In the genomic region with DNA sequence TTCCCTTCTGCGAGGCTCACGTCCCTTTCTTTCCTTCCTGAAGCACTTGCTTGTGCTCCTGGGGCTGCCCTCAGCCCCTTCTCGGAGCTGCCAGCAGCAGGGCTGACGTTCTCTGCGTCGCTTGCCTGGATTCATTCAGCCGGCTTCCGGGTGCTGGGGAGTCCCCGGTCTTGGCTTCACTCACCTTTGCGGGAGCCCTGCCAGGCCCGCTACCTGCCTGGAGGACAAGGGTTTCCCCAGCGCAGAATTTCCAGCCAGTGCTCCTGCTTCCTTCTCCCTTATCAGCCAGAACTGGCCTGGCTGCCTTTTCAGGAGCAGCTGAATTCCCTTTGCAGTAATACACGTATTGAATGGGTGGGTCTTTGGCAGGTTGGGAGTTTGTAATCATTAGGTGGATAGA, we compare ENCODE assay signal across 3 cellular contexts.
TF ChIP-seq lines count a peak whose summit lies in the region.

No MANE protein-coding gene starts in this region.

TF ChIP-seq in liver, 16 proteins besides CTCF, POLR2A, EP300 and RAD21:
- TF ChIP-seq TAF1 (conservative IDR thresholded peaks at IDR 0.05) (no peak), RXRA (IDR thresholded peaks at IDR 0.05) (peak; percentile 33 to 78), EGR1 (IDR thresholded peaks at IDR 0.05; ENCODE audit: low read depth in 2 of 2) (peak in 1 of 2 donors; percentile 20), SP1 (IDR thresholded peaks at IDR 0.05) (peak; percentile 35), NR2F2 (IDR thresholded peaks at IDR 0.05) (no peak), HNF4A (conservative IDR thresholded peaks at IDR 0.05) (peak in 1 of 2 donors; percentile 42), YY1 (IDR thresholded peaks at IDR 0.05) (no peak)
- TF ChIP-seq, protein P1, sequence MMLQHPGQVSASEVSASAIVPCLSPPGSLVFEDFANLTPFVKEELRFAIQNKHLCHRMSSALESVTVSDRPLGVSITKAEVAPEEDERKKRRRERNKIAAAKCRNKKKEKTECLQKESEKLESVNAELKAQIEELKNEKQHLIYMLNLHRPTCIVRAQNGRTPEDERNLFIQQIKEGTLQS (IDR thresholded peaks at IDR 0.05): no peak
- TF ChIP-seq, protein P2, sequence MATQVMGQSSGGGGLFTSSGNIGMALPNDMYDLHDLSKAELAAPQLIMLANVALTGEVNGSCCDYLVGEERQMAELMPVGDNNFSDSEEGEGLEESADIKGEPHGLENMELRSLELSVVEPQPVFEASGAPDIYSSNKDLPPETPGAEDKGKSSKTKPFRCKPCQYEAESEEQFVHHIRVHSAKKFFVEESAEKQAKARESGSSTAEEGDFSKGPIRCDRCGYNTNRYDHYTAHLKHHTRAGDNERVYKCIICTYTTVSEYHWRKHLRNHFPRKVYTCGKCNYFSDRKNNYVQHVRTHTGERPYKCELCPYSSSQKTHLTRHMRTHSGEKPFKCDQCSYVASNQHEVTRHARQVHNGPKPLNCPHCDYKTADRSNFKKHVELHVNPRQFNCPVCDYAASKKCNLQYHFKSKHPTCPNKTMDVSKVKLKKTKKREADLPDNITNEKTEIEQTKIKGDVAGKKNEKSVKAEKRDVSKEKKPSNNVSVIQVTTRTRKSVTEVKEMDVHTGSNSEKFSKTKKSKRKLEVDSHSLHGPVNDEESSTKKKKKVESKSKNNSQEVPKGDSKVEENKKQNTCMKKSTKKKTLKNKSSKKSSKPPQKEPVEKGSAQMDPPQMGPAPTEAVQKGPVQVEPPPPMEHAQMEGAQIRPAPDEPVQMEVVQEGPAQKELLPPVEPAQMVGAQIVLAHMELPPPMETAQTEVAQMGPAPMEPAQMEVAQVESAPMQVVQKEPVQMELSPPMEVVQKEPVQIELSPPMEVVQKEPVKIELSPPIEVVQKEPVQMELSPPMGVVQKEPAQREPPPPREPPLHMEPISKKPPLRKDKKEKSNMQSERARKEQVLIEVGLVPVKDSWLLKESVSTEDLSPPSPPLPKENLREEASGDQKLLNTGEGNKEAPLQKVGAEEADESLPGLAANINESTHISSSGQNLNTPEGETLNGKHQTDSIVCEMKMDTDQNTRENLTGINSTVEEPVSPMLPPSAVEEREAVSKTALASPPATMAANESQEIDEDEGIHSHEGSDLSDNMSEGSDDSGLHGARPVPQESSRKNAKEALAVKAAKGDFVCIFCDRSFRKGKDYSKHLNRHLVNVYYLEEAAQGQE (IDR thresholded peaks at IDR 0.05): peak; percentile 18
- TF ChIP-seq, protein P3, sequence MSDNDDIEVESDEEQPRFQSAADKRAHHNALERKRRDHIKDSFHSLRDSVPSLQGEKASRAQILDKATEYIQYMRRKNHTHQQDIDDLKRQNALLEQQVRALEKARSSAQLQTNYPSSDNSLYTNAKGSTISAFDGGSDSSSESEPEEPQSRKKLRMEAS (IDR thresholded peaks at IDR 0.05): no peak
TF ChIP-seq in liver: peak in this region for 5.

TF ChIP-seq in HepG2, 621 proteins besides CTCF, POLR2A, EP300 and RAD21:
- TF ChIP-seq NFE2 (CRISPR knock-in tag; IDR thresholded peaks at IDR 0.05): no peak
- no peak for TF ChIP-seq SKI (IDR thresholded peaks at IDR 0.05; ENCODE audit: partially characterized antibody)
- TF ChIP-seq ZFP36L2 (CRISPR knock-in tag; IDR thresholded peaks at IDR 0.05): no peak
- TF ChIP-seq RBFOX2 (IDR thresholded peaks at IDR 0.05; ENCODE audit: low read depth, low read length): no peak
- TF ChIP-seq HNRNPLL (IDR thresholded peaks at IDR 0.05; ENCODE audit: low read depth, low read length, poor library complexity, severe bottlenecking): no peak
- no peak for TF ChIP-seq ZNF850 (CRISPR knock-in tag; conservative IDR thresholded peaks at IDR 0.05)
- no peak for TF ChIP-seq ZNF124 (CRISPR knock-in tag; IDR thresholded peaks at IDR 0.05)
- no peak for TF ChIP-seq ISX (CRISPR knock-in tag; conservative IDR thresholded peaks at IDR 0.05)
TF ChIP-seq in HepG2: peak in this region for 0.

TF ChIP-seq in WTC11, 78 proteins besides CTCF, POLR2A, EP300 and RAD21:
- no peak for TF ChIP-seq ESRRA (CRISPR knock-in tag; IDR thresholded peaks at IDR 0.05; ENCODE audit: borderline replicate concordance)
- TF ChIP-seq, protein P4, sequence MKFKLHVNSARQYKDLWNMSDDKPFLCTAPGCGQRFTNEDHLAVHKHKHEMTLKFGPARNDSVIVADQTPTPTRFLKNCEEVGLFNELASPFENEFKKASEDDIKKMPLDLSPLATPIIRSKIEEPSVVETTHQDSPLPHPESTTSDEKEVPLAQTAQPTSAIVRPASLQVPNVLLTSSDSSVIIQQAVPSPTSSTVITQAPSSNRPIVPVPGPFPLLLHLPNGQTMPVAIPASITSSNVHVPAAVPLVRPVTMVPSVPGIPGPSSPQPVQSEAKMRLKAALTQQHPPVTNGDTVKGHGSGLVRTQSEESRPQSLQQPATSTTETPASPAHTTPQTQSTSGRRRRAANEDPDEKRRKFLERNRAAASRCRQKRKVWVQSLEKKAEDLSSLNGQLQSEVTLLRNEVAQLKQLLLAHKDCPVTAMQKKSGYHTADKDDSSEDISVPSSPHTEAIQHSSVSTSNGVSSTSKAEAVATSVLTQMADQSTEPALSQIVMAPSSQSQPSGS (CRISPR knock-in tag; IDR thresholded peaks at IDR 0.05; ENCODE audit: borderline replicate concordance, low read depth): no peak
- TF ChIP-seq, protein P5, sequence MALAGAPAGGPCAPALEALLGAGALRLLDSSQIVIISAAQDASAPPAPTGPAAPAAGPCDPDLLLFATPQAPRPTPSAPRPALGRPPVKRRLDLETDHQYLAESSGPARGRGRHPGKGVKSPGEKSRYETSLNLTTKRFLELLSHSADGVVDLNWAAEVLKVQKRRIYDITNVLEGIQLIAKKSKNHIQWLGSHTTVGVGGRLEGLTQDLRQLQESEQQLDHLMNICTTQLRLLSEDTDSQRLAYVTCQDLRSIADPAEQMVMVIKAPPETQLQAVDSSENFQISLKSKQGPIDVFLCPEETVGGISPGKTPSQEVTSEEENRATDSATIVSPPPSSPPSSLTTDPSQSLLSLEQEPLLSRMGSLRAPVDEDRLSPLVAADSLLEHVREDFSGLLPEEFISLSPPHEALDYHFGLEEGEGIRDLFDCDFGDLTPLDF (CRISPR knock-in tag; IDR thresholded peaks at IDR 0.05): no peak
- TF ChIP-seq, protein P1 (CRISPR knock-in tag; conservative IDR thresholded peaks at IDR 0.05): no peak
- no peak for TF ChIP-seq NR3C1 (CRISPR knock-in tag; conservative IDR thresholded peaks at IDR 0.05; ENCODE audit: low read depth)
- no peak for TF ChIP-seq ZNF121 (CRISPR knock-in tag; IDR thresholded peaks at IDR 0.05)
- TF ChIP-seq, protein P6, sequence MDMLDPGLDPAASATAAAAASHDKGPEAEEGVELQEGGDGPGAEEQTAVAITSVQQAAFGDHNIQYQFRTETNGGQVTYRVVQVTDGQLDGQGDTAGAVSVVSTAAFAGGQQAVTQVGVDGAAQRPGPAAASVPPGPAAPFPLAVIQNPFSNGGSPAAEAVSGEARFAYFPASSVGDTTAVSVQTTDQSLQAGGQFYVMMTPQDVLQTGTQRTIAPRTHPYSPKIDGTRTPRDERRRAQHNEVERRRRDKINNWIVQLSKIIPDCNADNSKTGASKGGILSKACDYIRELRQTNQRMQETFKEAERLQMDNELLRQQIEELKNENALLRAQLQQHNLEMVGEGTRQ (CRISPR knock-in tag; IDR thresholded peaks at IDR 0.05): no peak
- TF ChIP-seq, protein P7, sequence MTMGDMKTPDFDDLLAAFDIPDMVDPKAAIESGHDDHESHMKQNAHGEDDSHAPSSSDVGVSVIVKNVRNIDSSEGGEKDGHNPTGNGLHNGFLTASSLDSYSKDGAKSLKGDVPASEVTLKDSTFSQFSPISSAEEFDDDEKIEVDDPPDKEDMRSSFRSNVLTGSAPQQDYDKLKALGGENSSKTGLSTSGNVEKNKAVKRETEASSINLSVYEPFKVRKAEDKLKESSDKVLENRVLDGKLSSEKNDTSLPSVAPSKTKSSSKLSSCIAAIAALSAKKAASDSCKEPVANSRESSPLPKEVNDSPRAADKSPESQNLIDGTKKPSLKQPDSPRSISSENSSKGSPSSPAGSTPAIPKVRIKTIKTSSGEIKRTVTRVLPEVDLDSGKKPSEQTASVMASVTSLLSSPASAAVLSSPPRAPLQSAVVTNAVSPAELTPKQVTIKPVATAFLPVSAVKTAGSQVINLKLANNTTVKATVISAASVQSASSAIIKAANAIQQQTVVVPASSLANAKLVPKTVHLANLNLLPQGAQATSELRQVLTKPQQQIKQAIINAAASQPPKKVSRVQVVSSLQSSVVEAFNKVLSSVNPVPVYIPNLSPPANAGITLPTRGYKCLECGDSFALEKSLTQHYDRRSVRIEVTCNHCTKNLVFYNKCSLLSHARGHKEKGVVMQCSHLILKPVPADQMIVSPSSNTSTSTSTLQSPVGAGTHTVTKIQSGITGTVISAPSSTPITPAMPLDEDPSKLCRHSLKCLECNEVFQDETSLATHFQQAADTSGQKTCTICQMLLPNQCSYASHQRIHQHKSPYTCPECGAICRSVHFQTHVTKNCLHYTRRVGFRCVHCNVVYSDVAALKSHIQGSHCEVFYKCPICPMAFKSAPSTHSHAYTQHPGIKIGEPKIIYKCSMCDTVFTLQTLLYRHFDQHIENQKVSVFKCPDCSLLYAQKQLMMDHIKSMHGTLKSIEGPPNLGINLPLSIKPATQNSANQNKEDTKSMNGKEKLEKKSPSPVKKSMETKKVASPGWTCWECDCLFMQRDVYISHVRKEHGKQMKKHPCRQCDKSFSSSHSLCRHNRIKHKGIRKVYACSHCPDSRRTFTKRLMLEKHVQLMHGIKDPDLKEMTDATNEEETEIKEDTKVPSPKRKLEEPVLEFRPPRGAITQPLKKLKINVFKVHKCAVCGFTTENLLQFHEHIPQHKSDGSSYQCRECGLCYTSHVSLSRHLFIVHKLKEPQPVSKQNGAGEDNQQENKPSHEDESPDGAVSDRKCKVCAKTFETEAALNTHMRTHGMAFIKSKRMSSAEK (CRISPR knock-in tag; IDR thresholded peaks at IDR 0.05; ENCODE audit: borderline replicate concordance): no peak
- TF ChIP-seq, protein P8, sequence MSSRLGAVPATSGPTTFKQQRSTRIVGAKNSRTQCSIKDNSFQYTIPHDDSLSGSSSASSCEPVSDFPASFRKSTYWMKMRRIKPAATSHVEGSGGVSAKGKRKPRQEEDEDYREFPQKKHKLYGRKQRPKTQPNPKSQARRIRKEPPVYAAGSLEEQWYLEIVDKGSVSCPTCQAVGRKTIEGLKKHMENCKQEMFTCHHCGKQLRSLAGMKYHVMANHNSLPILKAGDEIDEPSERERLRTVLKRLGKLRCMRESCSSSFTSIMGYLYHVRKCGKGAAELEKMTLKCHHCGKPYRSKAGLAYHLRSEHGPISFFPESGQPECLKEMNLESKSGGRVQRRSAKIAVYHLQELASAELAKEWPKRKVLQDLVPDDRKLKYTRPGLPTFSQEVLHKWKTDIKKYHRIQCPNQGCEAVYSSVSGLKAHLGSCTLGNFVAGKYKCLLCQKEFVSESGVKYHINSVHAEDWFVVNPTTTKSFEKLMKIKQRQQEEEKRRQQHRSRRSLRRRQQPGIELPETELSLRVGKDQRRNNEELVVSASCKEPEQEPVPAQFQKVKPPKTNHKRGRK (CRISPR knock-in tag; IDR thresholded peaks at IDR 0.05; ENCODE audit: borderline replicate concordance): no peak
- TF ChIP-seq, protein P9, sequence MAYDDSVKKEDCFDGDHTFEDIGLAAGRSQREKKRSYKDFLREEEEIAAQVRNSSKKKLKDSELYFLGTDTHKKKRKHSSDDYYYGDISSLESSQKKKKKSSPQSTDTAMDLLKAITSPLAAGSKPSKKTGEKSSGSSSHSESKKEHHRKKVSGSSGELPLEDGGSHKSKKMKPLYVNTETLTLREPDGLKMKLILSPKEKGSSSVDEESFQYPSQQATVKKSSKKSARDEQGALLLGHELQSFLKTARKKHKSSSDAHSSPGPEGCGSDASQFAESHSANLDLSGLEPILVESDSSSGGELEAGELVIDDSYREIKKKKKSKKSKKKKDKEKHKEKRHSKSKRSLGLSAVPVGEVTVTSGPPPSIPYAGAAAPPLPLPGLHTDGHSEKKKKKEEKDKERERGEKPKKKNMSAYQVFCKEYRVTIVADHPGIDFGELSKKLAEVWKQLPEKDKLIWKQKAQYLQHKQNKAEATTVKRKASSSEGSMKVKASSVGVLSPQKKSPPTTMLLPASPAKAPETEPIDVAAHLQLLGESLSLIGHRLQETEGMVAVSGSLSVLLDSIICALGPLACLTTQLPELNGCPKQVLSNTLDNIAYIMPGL (CRISPR knock-in tag; IDR thresholded peaks at IDR 0.05): no peak
- TF ChIP-seq, protein P3 (CRISPR knock-in tag; IDR thresholded peaks at IDR 0.05): no peak
- TF ChIP-seq OVOL2 (CRISPR knock-in tag; IDR thresholded peaks at IDR 0.05; ENCODE audit: borderline replicate concordance): no peak
- TF ChIP-seq NR2C2 (CRISPR knock-in tag; IDR thresholded peaks at IDR 0.05): no peak
- TF ChIP-seq ZNF423 (CRISPR knock-in tag; IDR thresholded peaks at IDR 0.05): no peak
- TF ChIP-seq ZNF416 (CRISPR knock-in tag; IDR thresholded peaks at IDR 0.05): no peak
- TF ChIP-seq, protein P10, sequence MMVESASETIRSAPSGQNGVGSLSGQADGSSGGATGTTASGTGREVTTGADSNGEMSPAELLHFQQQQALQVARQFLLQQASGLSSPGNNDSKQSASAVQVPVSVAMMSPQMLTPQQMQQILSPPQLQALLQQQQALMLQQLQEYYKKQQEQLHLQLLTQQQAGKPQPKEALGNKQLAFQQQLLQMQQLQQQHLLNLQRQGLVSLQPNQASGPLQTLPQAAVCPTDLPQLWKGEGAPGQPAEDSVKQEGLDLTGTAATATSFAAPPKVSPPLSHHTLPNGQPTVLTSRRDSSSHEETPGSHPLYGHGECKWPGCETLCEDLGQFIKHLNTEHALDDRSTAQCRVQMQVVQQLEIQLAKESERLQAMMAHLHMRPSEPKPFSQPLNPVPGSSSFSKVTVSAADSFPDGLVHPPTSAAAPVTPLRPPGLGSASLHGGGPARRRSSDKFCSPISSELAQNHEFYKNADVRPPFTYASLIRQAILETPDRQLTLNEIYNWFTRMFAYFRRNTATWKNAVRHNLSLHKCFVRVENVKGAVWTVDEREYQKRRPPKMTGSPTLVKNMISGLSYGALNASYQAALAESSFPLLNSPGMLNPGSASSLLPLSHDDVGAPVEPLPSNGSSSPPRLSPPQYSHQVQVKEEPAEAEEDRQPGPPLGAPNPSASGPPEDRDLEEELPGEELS (CRISPR knock-in tag; IDR thresholded peaks at IDR 0.05): no peak
- no peak for TF ChIP-seq FOXJ3 (CRISPR knock-in tag; IDR thresholded peaks at IDR 0.05; ENCODE audit: borderline replicate concordance)
- no peak for TF ChIP-seq NR1H2 (CRISPR knock-in tag; IDR thresholded peaks at IDR 0.05)
- TF ChIP-seq, protein P11, sequence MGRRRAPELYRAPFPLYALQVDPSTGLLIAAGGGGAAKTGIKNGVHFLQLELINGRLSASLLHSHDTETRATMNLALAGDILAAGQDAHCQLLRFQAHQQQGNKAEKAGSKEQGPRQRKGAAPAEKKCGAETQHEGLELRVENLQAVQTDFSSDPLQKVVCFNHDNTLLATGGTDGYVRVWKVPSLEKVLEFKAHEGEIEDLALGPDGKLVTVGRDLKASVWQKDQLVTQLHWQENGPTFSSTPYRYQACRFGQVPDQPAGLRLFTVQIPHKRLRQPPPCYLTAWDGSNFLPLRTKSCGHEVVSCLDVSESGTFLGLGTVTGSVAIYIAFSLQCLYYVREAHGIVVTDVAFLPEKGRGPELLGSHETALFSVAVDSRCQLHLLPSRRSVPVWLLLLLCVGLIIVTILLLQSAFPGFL (CRISPR knock-in tag; IDR thresholded peaks at IDR 0.05; ENCODE audit: borderline replicate concordance): no peak
- no peak for TF ChIP-seq RORB (CRISPR knock-in tag; IDR thresholded peaks at IDR 0.05)
TF ChIP-seq in WTC11: peak in this region for 0.
